Comparison of ENCODE assay signal across 22 cellular contexts in genomic region chr11:128688896-128689546, GRCh38. TPM values are rescaled to one million over a fixed set of nuclear protein-coding genes. Genes with fewer than 3 reads are reported as not detected.
DNase-seq lines count a peak whose midpoint lies in the region; ATAC-seq lines count a peak whose summit lies in the region.
"Had no signal": no experiment of that assay in that cellular context is flagged by ENCODE, and none has a peak within 500 bp of the region (broad histone marks: within the 10 kb centered on the region; RNA-seq: fewer than 3 reads in every experiment).

No MANE protein-coding gene starts in this region.

- H3K9ac ChIP-seq in iPS-15b (ENCODE audit: low read depth, low read length) = no peak overlapping the region
- H3K9ac ChIP-seq: KMS-11 had no signal

- DNase-seq in DMS53 (lab: John Stamatoyannopoulos, UW) (peak; percentile 23), DMS53 treated with DMSO at 0.1 percent for 48 hours (lab: John Stamatoyannopoulos, UW; ENCODE audit: unreplicated experiment) (no peak), T-cell (no peak), retina (peak; percentile 28), HAP-1 (ENCODE audit: low spot score in 2 of 2) (no peak), iPS-NIHi7 (ENCODE audit: extremely low spot score) (no peak)
- DNase-seq: 8988T; activated CD8-positive, alpha-beta memory T cell treated with anti-CD3 and anti-CD28 coated beads, Interleukin-2, amount 50 U/mL, for 48 hours; activated effector memory CD4-positive, alpha-beta T cell treated with Interleukin-2 at 50 U/mL for 16 hours; activated naive CD8-positive, alpha-beta T cell treated with anti-CD3 and anti-CD28 coated beads, Interleukin-2, amount 50 U/mL, for 24 hours; brain microvascular endothelial cell; effector memory CD8-positive, alpha-beta T cell; NCI-H146; small intestine; stimulated activated CD4-positive, alpha-beta T cell treated with anti-CD3 and anti-CD28 coated beads, Interleukin-2, amount 100 ng/mL, for 48 hours; T-helper 2 cell had no signal

- peaks cover 47 to 54% (median 47%) of the 10 kb centered on the region in 3 donors for H3K4me1 Mint-ChIP-seq in T-cell

- peaks cover 99% of the 10 kb centered on the region for H3K27me3 ChIP-seq in iPS-15b (ENCODE audit: control insufficient read depth, insufficient read depth, low read length)
- peaks cover 29% of the 10 kb centered on the region for H3K27me3 ChIP-seq in HAP-1 (ENCODE audit: low read depth)

- ATAC-seq in T-cell (replicated peaks in 1 of 4) (no peak), GM18909 (IDR thresholded peaks at IDR 0.05; ENCODE audit: poor library complexity, unreplicated experiment) (no peak)
- ATAC-seq: activated naive CD8-positive, alpha-beta T cell treated with anti-CD3 and anti-CD28 coated beads, Interleukin-2, amount 50 U/mL, for 24 hours; effector memory CD8-positive, alpha-beta T cell; HCT116 had no signal

- no peaks in the 10 kb centered on the region for H3K36me3 Mint-ChIP-seq in T-cell

- POLR2A ChIA-PET in T-cell (lab: Charles Lee) = interaction anchor here in 1 of 2 donors (0.5 kb wide), 1 partner anchor 172 kb away, joined by 3 read pairs; no protein-coding TSS in a partner anchor

- peak overlapping the region; percentile 43 to 53 for H3K27ac Mint-ChIP-seq in T-cell
- H3K27ac Mint-ChIP-seq: activated naive CD8-positive, alpha-beta T cell treated with anti-CD3 and anti-CD28 coated beads, Interleukin-2, amount 50 U/mL, for 24 hours; effector memory CD8-positive, alpha-beta T cell; stimulated activated naive CD8-positive, alpha-beta T cell treated with anti-CD3 and anti-CD28 coated beads, Interleukin-15, Interleukin-2, amounts not matched to agents 100 ng/mL and 50 ng/mL, for 24 hours had no signal

- H3K36me3 ChIP-seq in iPS-15b (ENCODE audit: control insufficient read depth, insufficient read depth, low read length) (no peaks in the 10 kb centered on the region), HAP-1 (replicated peaks) (no peaks in the 10 kb centered on the region)
- H3K36me3 ChIP-seq: brain microvascular endothelial cell, tibial nerve had no signal

- peaks cover 9 to 41% of the 10 kb centered on the region in 2 donors for H3K27me3 Mint-ChIP-seq in T-cell

- H3K4me3 Mint-ChIP-seq in T-cell = no peak overlapping the region
- H3K4me3 Mint-ChIP-seq: activated naive CD8-positive, alpha-beta T cell treated with anti-CD3 and anti-CD28 coated beads, Interleukin-2, amount 50 U/mL, for 24 hours; effector memory CD8-positive, alpha-beta T cell; stimulated activated naive CD8-positive, alpha-beta T cell treated with anti-CD3 and anti-CD28 coated beads, Interleukin-15, Interleukin-2, amounts not matched to agents 100 ng/mL and 50 ng/mL, for 24 hours had no signal

- CTCF ChIA-PET in T-cell (lab: Charles Lee) = no interaction called here

- no peaks in the 10 kb centered on the region for H3K9me3 ChIP-seq in iPS-15b (ENCODE audit: control insufficient read depth, insufficient read depth, low read length)
- no peaks in the 10 kb centered on the region for H3K9me3 ChIP-seq in HAP-1
- H3K9me3 ChIP-seq: tibial nerve had no signal

- in situ Hi-C loops in HAP-1 (cut with MboI; ENCODE audit: low sequenced_read_pairs) = no loop called here

- H3K9me3 Mint-ChIP-seq in T-cell = peaks cover 0 to 3% (median 0%) of the 10 kb centered on the region in 3 donors
- H3K9me3 Mint-ChIP-seq: activated naive CD8-positive, alpha-beta T cell treated with anti-CD3 and anti-CD28 coated beads, Interleukin-2, amount 50 U/mL, for 24 hours; effector memory CD8-positive, alpha-beta T cell; stimulated activated naive CD8-positive, alpha-beta T cell treated with anti-CD3 and anti-CD28 coated beads, Interleukin-15, Interleukin-2, amounts not matched to agents 100 ng/mL and 50 ng/mL, for 24 hours had no signal

- H3K4me1 ChIP-seq in iPS-15b (ENCODE audit: control insufficient read depth, insufficient read depth, low read length) = peaks cover 16% of the 10 kb centered on the region
- H3K4me1 ChIP-seq in HAP-1 = no peaks in the 10 kb centered on the region; the same call in 1 of the 2 replicates

- H3K4me3 ChIP-seq in iPS-15b (ENCODE audit: low read depth, low read length) (peak overlapping the region; percentile 63), HAP-1 (no peak overlapping the region)

RNA-seq across cellular contexts. Expression of gene FLI1, which starts 4.9 kb away (rescaled TPM):
- 100 to 1,000 TPM in 2 of 5 donors, 10 to 100 TPM in 3; 87.0 to 114 (median 94.6) TPM for total RNA-seq in T-cell

Comparison
In these comparisons a context has a peak if more than half of its experiments do, and no peak if none do; other contexts are left out.
1. DNase-seq: peak in DMS53 (single experiment) and retina (single experiment); none in DMS53 treated with DMSO at 0.1 percent for 48 hours (single experiment), T-cell (0 of 34), HAP-1 (0 of 2) and iPS-NIHi7 (single experiment).